Comparison of ENCODE assay signal across 10 cellular contexts in the genomic region with DNA sequence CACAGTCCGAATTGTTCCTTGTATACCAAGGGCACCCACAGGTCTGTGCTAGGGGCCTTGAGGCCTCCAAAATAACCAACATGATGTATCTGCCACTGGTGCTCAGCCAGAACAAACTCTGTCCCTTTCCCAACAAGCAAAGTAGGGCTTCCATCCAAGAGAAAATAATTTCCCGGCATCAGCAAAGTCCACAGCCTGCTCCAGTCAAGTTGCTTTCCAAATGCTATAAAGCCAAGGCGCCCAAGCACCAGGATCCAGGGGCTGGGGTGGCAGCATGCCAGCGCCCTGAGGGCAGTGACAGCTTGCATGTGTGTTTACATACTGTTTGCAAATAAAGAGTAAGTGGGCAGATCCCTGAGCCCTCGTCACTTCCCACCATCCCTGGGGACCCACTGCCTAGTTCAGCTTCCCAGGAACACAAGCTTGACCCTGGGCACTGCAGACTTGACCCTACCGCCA.
DNase-seq lines count a peak whose midpoint lies in the region; ATAC-seq and TF ChIP-seq lines count a peak whose summit lies in the region.
"Had no signal": no experiment of that assay in that cellular context is flagged by ENCODE, and none has a peak within 500 bp of the region (broad histone marks: within the 10 kb centered on the region; RNA-seq: fewer than 3 reads in every experiment).

No MANE protein-coding gene starts in this region.

- intact Hi-C loops in posterior vena cava (cut with DNase I), result no loop called here

- peak overlapping the region; percentile 70 to 71 for H3K27ac ChIP-seq in coronary artery

- DNase-seq in EH (ENCODE audit: low read depth) (peak; percentile 25), NCI-H345 (lab: John Stamatoyannopoulos, UW) (peak; percentile 99), coronary artery (ENCODE audit: low spot score) (peak; percentile 92), posterior vena cava (ENCODE audit: low spot score) (peak; percentile 82), SKM-1 treated with dmso at 0.1 percent for 144 hours (lab: John Stamatoyannopoulos, UW; ENCODE audit: unreplicated experiment) (no peak)
- DNase-seq in stimulated activated CD4-positive, alpha-beta T cell treated with anti-CD3 and anti-CD28 coated beads, Interleukin-4, amount 100 ng/mL, for 1 hour, result no peak
- DNase-seq in activated CD4-positive, alpha-beta T cell treated with anti-CD3 and anti-CD28 coated beads for 48 hours, result no peak
- DNase-seq: activated CD4-positive, alpha-beta memory T cell treated with anti-CD3 and anti-CD28 coated beads, Interleukin-2, amount 10 ng/mL, durations not matched to agents 7 days and 5 days; NCI-H2227 treated with DMSO at 0.1 percent for 48 hours had no signal

- no peak for TF ChIP-seq CTCF in coronary artery (IDR thresholded peaks at IDR 0.05)

- H3K4me3 ChIP-seq in coronary artery, result peak overlapping the region; percentile 0

- ATAC-seq in GM19351 (IDR thresholded peaks at IDR 0.05; ENCODE audit: unreplicated experiment), result no peak

Comparison
In these comparisons a context has a peak if more than half of its experiments do, and no peak if none do; other contexts are left out.
1. DNase-seq: peak in EH (single experiment), NCI-H345 (single experiment), coronary artery (single experiment) and posterior vena cava (single experiment); none in SKM-1 treated with dmso at 0.1 percent for 144 hours (single experiment), stimulated activated CD4-positive, alpha-beta T cell treated with anti-CD3 and anti-CD28 coated beads, Interleukin-4, amount 100 ng/mL, for 1 hour (single experiment) and activated CD4-positive, alpha-beta T cell treated with anti-CD3 and anti-CD28 coated beads for 48 hours (single experiment).